Comparison of ENCODE assay signal across 8 cellular contexts in the genomic region with DNA sequence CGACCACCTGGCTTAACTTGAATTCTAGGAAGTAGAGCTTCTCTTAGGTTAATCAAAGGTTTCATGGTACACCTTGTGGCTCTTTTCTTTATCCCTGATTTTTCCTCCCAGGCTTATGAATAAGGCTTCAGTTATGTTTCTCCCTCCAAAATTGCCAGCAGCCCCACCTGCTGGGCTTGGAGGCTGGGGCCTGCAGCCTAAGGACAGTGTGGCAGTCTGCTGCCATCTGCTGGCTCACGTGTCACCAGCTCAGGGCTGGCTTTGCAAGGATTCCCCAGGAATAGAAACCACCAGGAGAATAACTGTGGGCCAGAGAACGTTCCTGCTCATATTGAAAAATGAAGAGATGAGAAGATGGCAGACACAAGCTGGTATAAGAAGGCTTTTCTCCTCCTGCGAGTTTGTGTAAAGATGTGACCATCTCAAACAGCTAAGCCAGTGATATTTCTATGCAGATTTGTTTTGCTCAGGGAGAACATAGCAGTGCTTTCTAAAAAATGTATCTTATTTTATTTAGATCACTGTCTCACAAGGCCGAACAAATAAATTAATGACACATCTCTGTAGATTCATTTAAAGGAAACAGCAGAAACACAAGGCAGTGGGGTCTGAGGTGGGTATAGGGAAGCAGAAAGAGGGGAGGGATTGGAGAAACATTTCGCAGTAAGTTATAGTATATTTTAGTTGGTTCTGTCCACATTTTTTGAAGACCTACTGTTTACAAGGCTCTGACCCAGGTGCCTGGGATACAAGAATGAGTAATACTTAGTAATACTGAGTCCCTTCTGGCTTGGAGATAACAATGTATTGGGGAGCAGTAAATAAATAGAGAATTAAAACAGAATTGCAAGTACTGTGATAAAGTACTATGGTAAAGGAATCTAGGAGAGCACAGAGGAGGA.
DNase-seq lines count a peak whose midpoint lies in the region; ATAC-seq and TF ChIP-seq lines count a peak whose summit lies in the region.

No MANE protein-coding gene starts in this region.

- H3K27me3 ChIP-seq in uterus, result no peaks in the 10 kb centered on the region

- peak; percentile 93 for ATAC-seq in HG02678 (IDR thresholded peaks at IDR 0.05; ENCODE audit: unreplicated experiment)
- peak; percentile 97 for ATAC-seq in Right ventricle myocardium inferior

- no peaks in the 10 kb centered on the region for H3K9me3 ChIP-seq in uterus

- DNase-seq in NCI-H1417 (lab: John Stamatoyannopoulos, UW) (peak; percentile 76 to 91 (median 86)), SKM-1 treated with dmso at 0.1 percent for 144 hours (lab: John Stamatoyannopoulos, UW; ENCODE audit: unreplicated experiment) (peak; percentile 55), Right ventricle myocardium inferior (ENCODE audit: missing footprints) (peak; percentile 90), progenitor cell of endocrine pancreas (ENCODE audit: low spot score, unreplicated experiment) (peak; percentile 73), uterus (peak; percentile 83 to 89)
- DNase-seq in activated naive CD8-positive, alpha-beta T cell treated with anti-CD3 and anti-CD28 coated beads for 36 hours, result peak; percentile 73

- peaks cover 6% of the 10 kb centered on the region for H3K27me3 Mint-ChIP-seq in activated naive CD8-positive, alpha-beta T cell treated with anti-CD3 and anti-CD28 coated beads for 36 hours
- H3K27me3 Mint-ChIP-seq in progenitor cell of endocrine pancreas, result peaks cover 13% of the 10 kb centered on the region

- no peaks in the 10 kb centered on the region for H3K36me3 ChIP-seq in uterus

- H3K9me3 Mint-ChIP-seq in activated naive CD8-positive, alpha-beta T cell treated with anti-CD3 and anti-CD28 coated beads for 36 hours, result no peaks in the 10 kb centered on the region
- H3K9me3 Mint-ChIP-seq in progenitor cell of endocrine pancreas (ENCODE audit: low read depth), result no peaks in the 10 kb centered on the region

- H3K4me1 ChIP-seq in uterus, result no peaks in the 10 kb centered on the region

- no peak for TF ChIP-seq POLR2A in uterus (IDR thresholded peaks at IDR 0.05)

- no peak overlapping the region for H3K27ac Mint-ChIP-seq in activated naive CD8-positive, alpha-beta T cell treated with anti-CD3 and anti-CD28 coated beads for 36 hours
- H3K27ac Mint-ChIP-seq in progenitor cell of endocrine pancreas, result no peak overlapping the region

- peaks cover 2% of the 10 kb centered on the region for H3K36me3 Mint-ChIP-seq in activated naive CD8-positive, alpha-beta T cell treated with anti-CD3 and anti-CD28 coated beads for 36 hours
- no peaks in the 10 kb centered on the region for H3K36me3 Mint-ChIP-seq in progenitor cell of endocrine pancreas (ENCODE audit: insufficient read depth)

- intact Hi-C loops in Right ventricle myocardium inferior (cut with DNase I), result loop anchor here (2.0 kb wide), 1 partner anchor 282 kb away; no protein-coding TSS in a partner anchor
- intact Hi-C loops in uterus (cut with DNase I; ENCODE audit: low total_unique reads), result no loop called here

- no peak overlapping the region for H3K4me3 ChIP-seq in uterus

- H3K27ac ChIP-seq in uterus, result no peak overlapping the region

- TF ChIP-seq CTCF in GM12873 (IDR thresholded peaks at IDR 0.05; ENCODE audit: insufficient read depth, low read depth, low read length, missing control alignments) (peak; percentile 99), progenitor cell of endocrine pancreas (IDR thresholded peaks at IDR 0.05; ENCODE audit: unreplicated experiment) (peak; percentile 100), uterus (IDR thresholded peaks at IDR 0.05) (peak; percentile 96 to 99 (median 98))

- no peak overlapping the region for H3K4me3 Mint-ChIP-seq in activated naive CD8-positive, alpha-beta T cell treated with anti-CD3 and anti-CD28 coated beads for 36 hours
- H3K4me3 Mint-ChIP-seq in progenitor cell of endocrine pancreas (ENCODE audit: low read depth), result no peak overlapping the region

- peaks cover 20% of the 10 kb centered on the region for H3K4me1 Mint-ChIP-seq in activated naive CD8-positive, alpha-beta T cell treated with anti-CD3 and anti-CD28 coated beads for 36 hours
- H3K4me1 Mint-ChIP-seq in progenitor cell of endocrine pancreas (ENCODE audit: low read depth), result peaks cover 10% of the 10 kb centered on the region
